12 cellular contexts compared by ENCODE assay signal in the genomic region with DNA sequence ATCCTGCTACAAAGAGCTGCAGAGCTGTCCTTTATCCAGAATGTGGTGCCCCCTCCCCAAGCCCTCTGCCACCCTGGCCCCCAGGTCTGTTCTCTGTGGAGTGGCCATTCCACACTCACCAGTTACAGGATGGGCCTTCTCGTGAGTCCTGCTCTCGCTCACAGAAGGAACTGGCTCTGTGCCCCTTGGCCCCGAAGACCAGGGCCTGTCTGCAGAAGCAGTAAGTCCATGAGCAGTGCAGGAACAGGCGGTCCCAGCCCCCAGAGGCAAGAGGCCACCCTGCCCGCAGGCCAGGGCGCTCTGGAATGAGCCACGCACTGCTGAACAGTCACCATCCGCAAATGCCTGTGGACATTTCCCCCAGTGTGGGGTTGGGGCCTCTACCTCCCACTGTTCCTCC.
DNase-seq lines count a peak whose midpoint lies in the region; ATAC-seq and TF ChIP-seq lines count a peak whose summit lies in the region.
"Had no signal": no experiment of that assay in that cellular context is flagged by ENCODE, and none has a peak within 500 bp of the region (broad histone marks: within the 10 kb centered on the region; RNA-seq: fewer than 3 reads in every experiment).

No MANE protein-coding gene starts in this region.

- no peak overlapping the region for H4K8ac ChIP-seq in mesendoderm (ENCODE audit: low read depth, low read length)

- no peak overlapping the region for H2BK15ac ChIP-seq in mesendoderm (replicated peaks; ENCODE audit: low read depth)

- no peak for ATAC-seq in GM21423 (IDR thresholded peaks at IDR 0.05; ENCODE audit: unreplicated experiment)
- ATAC-seq: GM12878 had no signal

- no peak overlapping the region for H3K9ac ChIP-seq in mesendoderm (ENCODE audit: low read length)
- H3K9ac ChIP-seq: GM23248 had no signal

- H2AK5ac ChIP-seq in mesendoderm (ENCODE audit: low read length): peak overlapping the region; percentile 24

- no peak for TF ChIP-seq CTCF in adrenal gland (IDR thresholded peaks at IDR 0.05)

- no peak overlapping the region for H3K23ac ChIP-seq in mesendoderm (ENCODE audit: low read length)

- no peak overlapping the region for H2BK5ac ChIP-seq in mesendoderm (ENCODE audit: low read length)

- no peak overlapping the region for H3K4me2 ChIP-seq in mesendoderm (ENCODE audit: low read length)

- H3K4me3 ChIP-seq in H7 (ENCODE audit: insufficient read depth, low read depth, low read length) (no peak overlapping the region), mesendoderm (ENCODE audit: low read length) (no peak overlapping the region), adrenal gland (no peak overlapping the region)
- H3K4me3 ChIP-seq: GM12878, GM23248 had no signal

- no peaks in the 10 kb centered on the region for H3K36me3 ChIP-seq in H7 (replicated peaks; ENCODE audit: control insufficient read depth, insufficient read depth, low read length)
- H3K36me3 ChIP-seq in mesendoderm (ENCODE audit: control insufficient read depth, insufficient read depth, low read length): no peaks in the 10 kb centered on the region
- no peaks in the 10 kb centered on the region for H3K36me3 ChIP-seq in adrenal gland (replicated peaks in 1 of 2)

- H3K27me3 ChIP-seq in H7 (ENCODE audit: control insufficient read depth, insufficient read depth, low read length) (no peaks in the 10 kb centered on the region), mesendoderm (ENCODE audit: insufficient read depth, low read length, poor library complexity) (no peaks in the 10 kb centered on the region), adrenal gland (peaks cover 3% of the 10 kb centered on the region)

- no peak overlapping the region for H4K5ac ChIP-seq in mesendoderm (ENCODE audit: low read length)

- no peaks in the 10 kb centered on the region for H3K79me2 ChIP-seq in mesendoderm (ENCODE audit: control insufficient read depth, insufficient read depth, low read length)

- no peak overlapping the region for H3K18ac ChIP-seq in mesendoderm (ENCODE audit: low read length)

- H3K4me1 ChIP-seq in mesendoderm (ENCODE audit: control insufficient read depth, low read depth, low read length): no peaks in the 10 kb centered on the region
- H3K4me1 ChIP-seq in adrenal gland (replicated peaks in 1 of 2): no peaks in the 10 kb centered on the region

- intact Hi-C loops in posterior vena cava (cut with DNase I) (no loop called here), adrenal gland (cut with DNase I) (no loop called here)

- H3K56ac ChIP-seq in mesendoderm (ENCODE audit: low read length): peak overlapping the region; percentile 3

- H3K79me1 ChIP-seq in mesendoderm (ENCODE audit: low read length): no peaks in the 10 kb centered on the region

- H3K27ac ChIP-seq in mesendoderm (ENCODE audit: low read depth, low read length) (no peak overlapping the region), adrenal gland (no peak overlapping the region)
- H3K27ac ChIP-seq: GM23248 had no signal

- no peak for TF ChIP-seq POLR2A in adrenal gland (IDR thresholded peaks at IDR 0.05)

- DNase-seq in H7: peak; percentile 31
- DNase-seq in mesendoderm: no peak
- DNase-seq in posterior vena cava (ENCODE audit: low spot score): peak; percentile 66
- no peak for DNase-seq in SIG-M5 (lab: John Stamatoyannopoulos, UW)
- no peak for DNase-seq in NCI-H345 (lab: John Stamatoyannopoulos, UW)
- DNase-seq in adrenal gland: no peak
- DNase-seq: CD4-positive, CD25-positive, alpha-beta regulatory T cell; GM23248; HCEC 1CT; HFFc6 had no signal

- WGBS in mesendoderm (ENCODE audit: extremely low coverage, insufficient coverage, low lambda C conversion rate): no CpG with 5 or more reads among the region's 8 CpGs
- WGBS in adrenal gland, 4 donors: 85 to 100% (median 89%) methylated on average over 1 to 8 of the region's 8 CpGs

- no peak overlapping the region for H2BK120ac ChIP-seq in mesendoderm (ENCODE audit: low read depth, low read length)

- H3K9me3 ChIP-seq in adrenal gland (replicated peaks in 1 of 3): no peaks in the 10 kb centered on the region

- no peak overlapping the region for H3K4ac ChIP-seq in mesendoderm (ENCODE audit: low read depth, low read length)

Comparison
In these comparisons a context has a peak if more than half of its experiments do, and no peak if none do; other contexts are left out.
1. DNase-seq: peak in H7 (single experiment) and posterior vena cava (single experiment); none in mesendoderm (single experiment), SIG-M5 (single experiment), NCI-H345 (single experiment) and adrenal gland (0 of 7).